In genomic region chr12:81257952-81258551, GRCh38 we compare ENCODE assay signal across 8 cellular contexts.
DNase-seq lines count a peak whose midpoint lies in the region; ATAC-seq and TF ChIP-seq lines count a peak whose summit lies in the region.

No MANE protein-coding gene starts in this region.

- H3K79me2 ChIP-seq in SU-DHL-6 (ENCODE audit: insufficient read depth, low read length), result no peaks in the 10 kb centered on the region

- no peaks in the 10 kb centered on the region for H3K9me2 ChIP-seq in SU-DHL-6 (replicated peaks; ENCODE audit: insufficient read depth, low read length)

- H2AFZ ChIP-seq in SU-DHL-6 (ENCODE audit: low read depth, low read length, severe bottlenecking), result no peak overlapping the region

- no peaks in the 10 kb centered on the region for H3F3A ChIP-seq in SU-DHL-6 (ENCODE audit: insufficient read depth)

- H3K9ac ChIP-seq in SU-DHL-6 (ENCODE audit: low read length), result no peak overlapping the region

- no peak for TF ChIP-seq POLR2A in GM18505 (IDR thresholded peaks at IDR 0.05; ENCODE audit: borderline replicate concordance, extremely low read depth, insufficient read depth, insufficient read length)

- H3K36me3 ChIP-seq in SU-DHL-6 (ENCODE audit: low read length), result no peaks in the 10 kb centered on the region

- H4K20me1 ChIP-seq in SU-DHL-6 (ENCODE audit: low read depth, low read length), result no peaks in the 10 kb centered on the region

- no peak overlapping the region for H3K27ac ChIP-seq in SU-DHL-6 (ENCODE audit: low read depth, low read length)

- no peak overlapping the region for H3K4me3 ChIP-seq in GM12864 (ENCODE audit: low read depth, low read length)
- no peak overlapping the region for H3K4me3 ChIP-seq in SU-DHL-6 (ENCODE audit: insufficient read depth, low read length, poor library complexity, severe bottlenecking)

- DNase-seq in GM12864 (ENCODE audit: low read depth) (no peak), NCI-H1436 (lab: John Stamatoyannopoulos, UW) (peak; percentile 47), iris pigment epithelial cell (ENCODE audit: low read depth) (peak; percentile 58), CD1c-positive myeloid dendritic cell (ENCODE audit: extremely low spot score) (no peak)
- DNase-seq in stimulated activated naive CD4-positive, alpha-beta T cell (lab: John Stamatoyannopoulos, UW), result no peak

- ATAC-seq in GM18505 (IDR thresholded peaks at IDR 0.05; ENCODE audit: unreplicated experiment) (no peak), GM18519 (IDR thresholded peaks at IDR 0.05; ENCODE audit: low FRiP score, unreplicated experiment) (no peak)

- peak; percentile 24 for TF ChIP-seq CTCF in GM12864 (IDR thresholded peaks at IDR 0.05; ENCODE audit: low read depth, low read length, missing control alignments)
- TF ChIP-seq CTCF in SU-DHL-6 (IDR thresholded peaks at IDR 0.05; ENCODE audit: insufficient read depth, low read length, poor library complexity, severe bottlenecking), result peak; percentile 23

- H3K4me2 ChIP-seq in SU-DHL-6 (ENCODE audit: low read depth, low read length, poor library complexity, severe bottlenecking), result no peak overlapping the region

- H3K9me3 ChIP-seq in SU-DHL-6 (ENCODE audit: insufficient read depth, low read length), result no peaks in the 10 kb centered on the region

- H3K27me3 ChIP-seq in SU-DHL-6 (ENCODE audit: low read length), result no peaks in the 10 kb centered on the region

Comparison
In these comparisons a context has a peak if more than half of its experiments do, and no peak if none do; other contexts are left out.
1. DNase-seq: peak in NCI-H1436 (single experiment) and iris pigment epithelial cell (single experiment); none in GM12864 (single experiment), CD1c-positive myeloid dendritic cell (single experiment) and stimulated activated naive CD4-positive, alpha-beta T cell (0 of 6).